8 cellular contexts compared by ENCODE assay signal in genomic region chr1:116569776-116570357, GRCh38. TPM values are rescaled to one million over a fixed set of nuclear protein-coding genes. Genes with fewer than 3 reads are reported as not detected.
DNase-seq lines count a peak whose midpoint lies in the region; ATAC-seq and TF ChIP-seq lines count a peak whose summit lies in the region.

No MANE protein-coding gene starts in this region.

- no peak for TF ChIP-seq POLR2A in heart left ventricle (IDR thresholded peaks at IDR 0.05)

- H3K4me1 ChIP-seq in heart left ventricle = peaks cover 3 to 87% (median 49%) of the 10 kb centered on the region in 12 donors

- H3K4me3 ChIP-seq in heart left ventricle (peak overlapping the region; percentile 79 to 99 (median 92)), retinal pigment epithelial cell (ENCODE audit: low read length) (peak overlapping the region; percentile 79)

- H3K27ac Mint-ChIP-seq in activated T-helper 2 cell treated with anti-CD3 and anti-CD28 coated beads, Interferon-gamma antibody, Interleukin-2, Interleukin-4, amounts not matched to agents 10 μg/mL and 5 μg/mL and 100 μg/mL, durations not matched to agents 14 hours and 24 hours and 36 hours = peak overlapping the region; percentile 91

- peak in 3 of 4 donors; percentile 3 to 10 (median 6) for ATAC-seq in heart left ventricle

- H3K9me3 ChIP-seq in heart left ventricle = no peaks in the 10 kb centered on the region

- no peaks in the 10 kb centered on the region for H3K36me3 ChIP-seq in heart left ventricle

- H3K36me3 Mint-ChIP-seq in activated T-helper 2 cell treated with anti-CD3 and anti-CD28 coated beads, Interferon-gamma antibody, Interleukin-2, Interleukin-4, amounts not matched to agents 10 μg/mL and 5 μg/mL and 100 μg/mL, durations not matched to agents 14 hours and 24 hours and 36 hours (ENCODE audit: low read depth) = peaks cover 44% of the 10 kb centered on the region

- peak overlapping the region; percentile 97 for H3K4me3 Mint-ChIP-seq in activated T-helper 2 cell treated with anti-CD3 and anti-CD28 coated beads, Interferon-gamma antibody, Interleukin-2, Interleukin-4, amounts not matched to agents 10 μg/mL and 5 μg/mL and 100 μg/mL, durations not matched to agents 14 hours and 24 hours and 36 hours (ENCODE audit: low read depth)

- in situ Hi-C loops in G401 (cut with HindIII; ENCODE audit: low sequenced_read_pairs) = no loop called here

- TF ChIP-seq CTCF in heart left ventricle (IDR thresholded peaks at IDR 0.05) (no peak), retinal pigment epithelial cell (conservative IDR thresholded peaks at IDR 0.05; ENCODE audit: low read depth, low read length) (no peak)

- intact Hi-C loops in activated T-helper 2 cell treated with anti-CD3 and anti-CD28 coated beads, Interferon-gamma antibody, Interleukin-2, Interleukin-4, amounts not matched to agents 10 μg/mL and 5 μg/mL and 100 μg/mL, durations not matched to agents 14 hours and 24 hours and 36 hours (cut with micrococcal nuclease) = loop anchor here (2.0 to 10.0 kb wide), 2 partner anchors 61 to 165 kb away; no protein-coding TSS in a partner anchor
- intact Hi-C loops in heart left ventricle (cut with DNase I) = loop anchor here (5.0 to 10.0 kb wide), 9 partner anchors 68 to 492 kb away; partner anchors contain the start of genes ATP1A1 (in 2 of the 10), IGSF3 (in 1 of the 10) and TTF2 (in 1 of the 10)

- DNase-seq in DMS153 treated with DMSO at 0.1 percent for 48 hours (lab: John Stamatoyannopoulos, UW; ENCODE audit: unreplicated experiment) = peak; percentile 63
- DNase-seq in DMS153 (lab: John Stamatoyannopoulos, UW) = no peak
- peak; percentile 16 for DNase-seq in NCI-H460 (ENCODE audit: extremely low read depth, low read depth)
- peak; percentile 28 for DNase-seq in activated T-helper 2 cell treated with anti-CD3 and anti-CD28 coated beads, Interferon-gamma antibody, Interleukin-2, Interleukin-4, amounts not matched to agents 10 μg/mL and 5 μg/mL and 100 μg/mL, durations not matched to agents 14 hours and 24 hours and 36 hours (ENCODE audit: low spot score)
- peak; percentile 42 to 70 (median 63) for DNase-seq in heart left ventricle
- DNase-seq in retinal pigment epithelial cell (ENCODE audit: low read depth) = no peak
- no peak for DNase-seq in DMS53 treated with DMSO at 0.1 percent for 48 hours (lab: John Stamatoyannopoulos, UW; ENCODE audit: unreplicated experiment)
- no peak for DNase-seq in G401 (ENCODE audit: low spot score)

- 20 to 29% (median 22%) methylated on average over 22 of the region's 22 CpGs for WGBS in heart left ventricle, 4 donors

- no peaks in the 10 kb centered on the region for H3K27me3 ChIP-seq in heart left ventricle

- H3K27me3 Mint-ChIP-seq in activated T-helper 2 cell treated with anti-CD3 and anti-CD28 coated beads, Interferon-gamma antibody, Interleukin-2, Interleukin-4, amounts not matched to agents 10 μg/mL and 5 μg/mL and 100 μg/mL, durations not matched to agents 14 hours and 24 hours and 36 hours (ENCODE audit: low read depth) = no peaks in the 10 kb centered on the region

- peaks cover 3% of the 10 kb centered on the region for H3K9me3 Mint-ChIP-seq in activated T-helper 2 cell treated with anti-CD3 and anti-CD28 coated beads, Interferon-gamma antibody, Interleukin-2, Interleukin-4, amounts not matched to agents 10 μg/mL and 5 μg/mL and 100 μg/mL, durations not matched to agents 14 hours and 24 hours and 36 hours

- H3K27ac ChIP-seq in heart left ventricle = peak overlapping the region; percentile 98 to 100 (median 99)

- H3K4me1 Mint-ChIP-seq in activated T-helper 2 cell treated with anti-CD3 and anti-CD28 coated beads, Interferon-gamma antibody, Interleukin-2, Interleukin-4, amounts not matched to agents 10 μg/mL and 5 μg/mL and 100 μg/mL, durations not matched to agents 14 hours and 24 hours and 36 hours (ENCODE audit: low read depth) = peaks cover 62% of the 10 kb centered on the region

RNA-seq across cellular contexts. Expression of gene CD58, which starts 1.0 kb away (rescaled TPM):
- total RNA-seq in NCI-H460 (2014; rRNA removed; shearing (Covaris generic)) = 32.3 and 37.3 TPM in 2 replicates
- polyA plus RNA-seq in NCI-H460 (2014; cell fraction: nucleus; rRNA removed) = 25.7 and 34.8 TPM in 2 replicates
- total RNA-seq in activated T-helper 2 cell treated with anti-CD3 and anti-CD28 coated beads, Interferon-gamma antibody, Interleukin-2, Interleukin-4, amounts not matched to agents 10 μg/mL and 5 μg/mL and 100 μg/mL, durations not matched to agents 14 hours and 24 hours and 36 hours = 40.6 and 40.9 TPM in 2 replicates
- 10 to 100 TPM; 19.6 to 37.5 (median 27.1) TPM for total RNA-seq in heart left ventricle
- polyA plus RNA-seq in heart left ventricle = 10 to 100 TPM; 39.1 to 45.8 TPM
- 4.3 and 15.2 TPM in 2 replicates for total RNA-seq in G401 (2014; rRNA removed; shearing (Covaris generic))

Comparison
In these comparisons a context has a peak if more than half of its experiments do, and no peak if none do; other contexts are left out.
1. DNase-seq: peak in DMS153 treated with DMSO at 0.1 percent for 48 hours (single experiment), NCI-H460 (single experiment), activated T-helper 2 cell treated with anti-CD3 and anti-CD28 coated beads, Interferon-gamma antibody, Interleukin-2, Interleukin-4, amounts not matched to agents 10 μg/mL and 5 μg/mL and 100 μg/mL, durations not matched to agents 14 hours and 24 hours and 36 hours (single experiment) and heart left ventricle (5 of 5); none in DMS153 (single experiment), retinal pigment epithelial cell (single experiment), DMS53 treated with DMSO at 0.1 percent for 48 hours (single experiment) and G401 (single experiment).